In genomic region chr3:178767558-178767957, GRCh38 we compare ENCODE assay signal across 25 cellular contexts.
DNase-seq lines count a peak whose midpoint lies in the region; ATAC-seq, FAIRE-seq and TF ChIP-seq lines count a peak whose summit lies in the region.
"Had no signal": no experiment of that assay in that cellular context is flagged by ENCODE, and none has a peak within 500 bp of the region (broad histone marks: within the 10 kb centered on the region; RNA-seq: fewer than 3 reads in every experiment).

No MANE protein-coding gene starts in this region.

- H3K9me3 Mint-ChIP-seq in activated T-cell treated with anti-CD3 and anti-CD28 coated beads, Interleukin-2, amount 50 U/mL, for 4 hours: peaks cover 7% of the 10 kb centered on the region
- H3K9me3 Mint-ChIP-seq: H9 had no signal

- H3K4me3 ChIP-seq in KMS-11 (IDR thresholded peaks at IDR 0.05; ENCODE audit: insufficient read depth, low read depth, low read length) (no peak overlapping the region), GM12878 (no peak overlapping the region)
- H3K4me3 ChIP-seq: A549; BLaER1 treated with 17β-estradiol and CSF1 and Interleukin-3, amounts not matched to agents 10 nM and 100 nM; GM23248 had no signal

- FAIRE-seq in GM12878 (lab: Jason Lieb, UNC): no peak
- FAIRE-seq: A549, D721Med, GM12892 had no signal

- POLR2A ChIA-PET in GM12878 (lab: Charles Lee): no interaction called here

- no peak overlapping the region for H3K4me3 Mint-ChIP-seq in activated T-cell treated with anti-CD3 and anti-CD28 coated beads, Interleukin-2, amount 50 U/mL, for 4 hours
- H3K4me3 Mint-ChIP-seq: CD14-positive monocyte; CD4-positive, alpha-beta T cell; CD8-positive, alpha-beta memory T cell; H9 had no signal

- no peaks in the 10 kb centered on the region for H3K36me3 Mint-ChIP-seq in activated T-cell treated with anti-CD3 and anti-CD28 coated beads, Interleukin-2, amount 50 U/mL, for 4 hours (ENCODE audit: insufficient read depth)
- H3K36me3 Mint-ChIP-seq: CD14-positive monocyte; CD8-positive, alpha-beta memory T cell had no signal

- H3K9me3 ChIP-seq in GM12878 (replicated peaks; ENCODE audit: control insufficient read depth, insufficient read depth, low read length): peaks cover 5% of the 10 kb centered on the region; the same call in 2 of the 3 replicates
- H3K9me3 ChIP-seq: A549; BE2C; BLaER1 treated with 17β-estradiol and CSF1 and Interleukin-3, amounts not matched to agents 10 nM and 100 nM had no signal

- H3K27me3 ChIP-seq in KMS-11 (ENCODE audit: insufficient read depth, low read depth) (no peaks in the 10 kb centered on the region), GM12878 (replicated peaks in 1 of 2; ENCODE audit: control insufficient read depth in 2 of 2, insufficient read depth in 2 of 2, low read length in 1 of 2) (no peaks in the 10 kb centered on the region)
- H3K27me3 ChIP-seq: BE2C; BLaER1 treated with 17β-estradiol and CSF1 and Interleukin-3, amounts not matched to agents 10 nM and 100 nM had no signal

- H3K27ac ChIP-seq in KMS-11: no peak overlapping the region
- peak overlapping the region; percentile 7 for H3K27ac ChIP-seq in GM12878 (ENCODE audit: control insufficient read depth, insufficient read depth)
- H3K27ac ChIP-seq: A549; BLaER1 treated with 17β-estradiol and CSF1 and Interleukin-3, amounts not matched to agents 10 nM and 100 nM; GM23248 had no signal

- CTCF ChIA-PET in GM12878 (lab: Yijun Ruan, JAX): interaction anchor here (0.7 kb wide), 1 partner anchor 172 kb away, joined by 3 read pairs; no protein-coding TSS in a partner anchor

- H3K4me2 ChIP-seq in KMS-11 (peak overlapping the region; percentile 26; the same call in 1 of the 2 replicates), GM12878 (ENCODE audit: control insufficient read depth, insufficient read depth) (no peak overlapping the region)
- H3K4me2 ChIP-seq: A549; BLaER1 treated with 17β-estradiol and CSF1 and Interleukin-3, amounts not matched to agents 10 nM and 100 nM had no signal

- no peak for ATAC-seq in GM12878
- ATAC-seq in activated T-cell treated with anti-CD3 and anti-CD28 coated beads, Interleukin-2, amount 50 U/mL, for 4 hours: no peak
- no peak for ATAC-seq in GM18907 (IDR thresholded peaks at IDR 0.05; ENCODE audit: unreplicated experiment)
- ATAC-seq: A549, HCT116 had no signal

- DNase-seq in OCI-M1 (lab: John Stamatoyannopoulos, UW): peak; percentile 67
- DNase-seq in GM12878 (ENCODE audit: low read depth, low spot score): no peak
- peak; percentile 11 for DNase-seq in myocyte (ENCODE audit: low read depth)
- no peak for DNase-seq in hepatic stellate cell (ENCODE audit: low spot score)
- DNase-seq in activated T-cell treated with anti-CD3 and anti-CD28 coated beads, Interleukin-2, amount 50 U/mL, for 4 hours: no peak
- DNase-seq: 8988T; ACHN; AML-193; BE2C; CD4-positive, alpha-beta T cell; CD8-positive, alpha-beta memory T cell; DMS 273 treated with DMSO at 0.1 percent for 48 hours; DMS79; EL; GDM1; GM23248; H9 had no signal

- H3K36me3 ChIP-seq in KMS-11 (ENCODE audit: insufficient read depth): no peaks in the 10 kb centered on the region
- H3K36me3 ChIP-seq in GM12878 (ENCODE audit: control insufficient read depth in 2 of 2, insufficient read depth in 2 of 2, low read length in 1 of 2): no peaks in the 10 kb centered on the region
- H3K36me3 ChIP-seq: BE2C; BLaER1 treated with 17β-estradiol and CSF1 and Interleukin-3, amounts not matched to agents 10 nM and 100 nM had no signal

- no TSS peak for BruUV-seq in GM12878 (replicated peaks; lab: Mats Ljungman, UMichigan)

- no peak for TF ChIP-seq POLR2A in GM12878 (IDR thresholded peaks at IDR 0.05; ENCODE audit: low read depth, low read length)

- in situ Hi-C loops in GM12878 (cut with MboI): no loop called here

- H2AFZ ChIP-seq in KMS-11 (ENCODE audit: low read depth) (no peak overlapping the region), GM12878 (ENCODE audit: control insufficient read depth, low read depth, low read length) (no peak overlapping the region)
- H2AFZ ChIP-seq: GM23248 had no signal

- H3K9ac ChIP-seq in KMS-11 (no peak overlapping the region), GM12878 (ENCODE audit: control insufficient read depth, insufficient read depth, low read length) (no peak overlapping the region)
- H3K9ac ChIP-seq: BLaER1 treated with 17β-estradiol and CSF1 and Interleukin-3, amounts not matched to agents 10 nM and 100 nM; GM23248 had no signal

- TF ChIP-seq RAD21 in GM12878 (IDR thresholded peaks at IDR 0.05; ENCODE audit: insufficient read depth, low read depth, low read length): no peak

- peaks cover 31% of the 10 kb centered on the region for H3K4me1 ChIP-seq in KMS-11 (ENCODE audit: low read depth, poor library complexity, severe bottlenecking)
- peaks cover 13% of the 10 kb centered on the region for H3K4me1 ChIP-seq in GM12878 (ENCODE audit: control insufficient read depth, insufficient read depth, low read length)
- H3K4me1 ChIP-seq: A549, BE2C had no signal

- H4K20me1 ChIP-seq in KMS-11 (ENCODE audit: insufficient read depth) (no peaks in the 10 kb centered on the region), GM12878 (ENCODE audit: control insufficient read depth, insufficient read depth) (no peaks in the 10 kb centered on the region)
- H4K20me1 ChIP-seq: BLaER1 treated with 17β-estradiol and CSF1 and Interleukin-3, amounts not matched to agents 10 nM and 100 nM had no signal

- TF ChIP-seq CTCF in KMS-11 (conservative IDR thresholded peaks at IDR 0.05; ENCODE audit: low read depth, low read length): no peak
- TF ChIP-seq CTCF in GM12878 (IDR thresholded peaks at IDR 0.05 in 2 of 3, conservative IDR thresholded peaks at IDR 0.05 in 1 of 3; ENCODE audit: control insufficient read depth in 2 of 3, extremely low read depth in 1 of 3, insufficient read depth in 1 of 3, low read depth in 3 of 3, low read length in 3 of 3): no peak

- H3K4me1 Mint-ChIP-seq in activated T-cell treated with anti-CD3 and anti-CD28 coated beads, Interleukin-2, amount 50 U/mL, for 4 hours (ENCODE audit: low read depth): peaks cover 2% of the 10 kb centered on the region
- H3K4me1 Mint-ChIP-seq: CD14-positive monocyte; CD8-positive, alpha-beta memory T cell had no signal

- H3K27me3 Mint-ChIP-seq in activated T-cell treated with anti-CD3 and anti-CD28 coated beads, Interleukin-2, amount 50 U/mL, for 4 hours (ENCODE audit: low read depth): no peaks in the 10 kb centered on the region
- H3K27me3 Mint-ChIP-seq: CD4-positive, alpha-beta T cell had no signal

- RAD21 ChIA-PET in GM12878 (lab: Charles Lee; ENCODE audit: unreplicated experiment): no interaction called here

- no peak for TF ChIP-seq EP300 in GM12878 (IDR thresholded peaks at IDR 0.05; ENCODE audit: borderline replicate concordance in 1 of 2, control insufficient read depth in 1 of 2, low read depth in 2 of 2, low read length in 2 of 2)

- SMC1A ChIA-PET in GM12878 (lab: Charles Lee; ENCODE audit: uncharacterized antibody, unreplicated experiment): no interaction called here

- intact Hi-C loops in GM12878 (cut with micrococcal nuclease; ENCODE audit: unreplicated experiment): no loop called here

- no peaks in the 10 kb centered on the region for H3K79me2 ChIP-seq in KMS-11 (ENCODE audit: insufficient read depth, low read depth)
- no peaks in the 10 kb centered on the region for H3K79me2 ChIP-seq in GM12878 (ENCODE audit: control insufficient read depth, insufficient read depth, low read length)

TF ChIP-seq in GM12878, 131 proteins besides CTCF, POLR2A, EP300 and RAD21:
- TF ChIP-seq RUNX3 (IDR thresholded peaks at IDR 0.05; ENCODE audit: low read length) (peak; percentile 70), MLLT1 (IDR thresholded peaks at IDR 0.05) (no peak)

Comparison
In these comparisons a context has a peak if more than half of its experiments do, and no peak if none do; other contexts are left out.
1. DNase-seq: peak in OCI-M1 (single experiment) and myocyte (single experiment); none in GM12878 (single experiment), hepatic stellate cell (single experiment) and activated T-cell treated with anti-CD3 and anti-CD28 coated beads, Interleukin-2, amount 50 U/mL, for 4 hours (single experiment).